In the genomic region with DNA sequence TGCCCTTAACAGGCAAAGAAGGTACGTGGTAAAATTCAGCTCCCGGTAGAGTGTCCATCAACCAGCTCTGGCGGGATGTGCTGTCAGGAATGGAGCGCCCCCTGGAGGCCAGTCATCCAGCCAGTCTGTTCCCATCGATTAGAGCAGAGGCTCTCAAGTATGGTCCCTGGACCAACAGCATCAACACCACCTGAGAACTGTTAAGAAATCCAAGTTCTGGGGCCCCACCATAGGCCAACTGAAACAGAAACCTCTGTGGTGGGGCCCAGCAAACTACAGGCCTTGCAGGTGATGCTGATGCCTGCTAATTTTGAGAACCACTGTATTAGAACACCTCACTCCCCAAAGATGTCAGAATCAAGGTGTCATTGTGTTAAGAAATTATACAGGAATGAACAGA, we compare ENCODE assay signal across 9 cellular contexts.
DNase-seq lines count a peak whose midpoint lies in the region; FAIRE-seq and TF ChIP-seq lines count a peak whose summit lies in the region.
"Had no signal": no experiment of that assay in that cellular context is flagged by ENCODE, and none has a peak within 500 bp of the region (broad histone marks: within the 10 kb centered on the region; RNA-seq: fewer than 3 reads in every experiment).

No MANE protein-coding gene starts in this region.

- no peaks in the 10 kb centered on the region for H3K9me3 ChIP-seq in MM.1S (replicated peaks; ENCODE audit: insufficient read depth, low read length)

- no peak for FAIRE-seq in H54 (lab: Jason Lieb, UNC)
- FAIRE-seq: A204.1 had no signal

- no peak overlapping the region for H3K9ac ChIP-seq in MM.1S (ENCODE audit: low read length)

- H3K9me3 Mint-ChIP-seq in glutamatergic neuron (ENCODE audit: unreplicated experiment) = no peaks in the 10 kb centered on the region

- no peaks in the 10 kb centered on the region for H3K79me2 ChIP-seq in MM.1S (ENCODE audit: low read length)

- no peaks in the 10 kb centered on the region for H3K27me3 ChIP-seq in MM.1S (replicated peaks; ENCODE audit: insufficient read depth, low read length)

- no peak overlapping the region for H3K27ac Mint-ChIP-seq in glutamatergic neuron (ENCODE audit: unreplicated experiment)

- TF ChIP-seq POLR2A in H54 (IDR thresholded peaks at IDR 0.05; ENCODE audit: low read depth, low read length) = no peak

- H3K4me2 ChIP-seq in MM.1S (ENCODE audit: low read depth, low read length) = peak overlapping the region; percentile 28; the same call in 1 of the 2 replicates

- H3K4me3 ChIP-seq in MM.1S (ENCODE audit: low read length) = no peak overlapping the region

- no peaks in the 10 kb centered on the region for H3K27me3 Mint-ChIP-seq in glutamatergic neuron (ENCODE audit: unreplicated experiment)

- H3K9me2 ChIP-seq in MM.1S (replicated peaks; ENCODE audit: insufficient read depth, low read length) = no peaks in the 10 kb centered on the region

- H3K4me1 ChIP-seq in MM.1S (ENCODE audit: low read length) = peaks cover 17% of the 10 kb centered on the region

- no peak overlapping the region for H3K4me3 Mint-ChIP-seq in glutamatergic neuron (ENCODE audit: unreplicated experiment)

- no peaks in the 10 kb centered on the region for H4K20me1 ChIP-seq in MM.1S (ENCODE audit: insufficient read depth, low read length)

- TF ChIP-seq CTCF in MM.1S (IDR thresholded peaks at IDR 0.05; ENCODE audit: low read length) (peak; percentile 83), glutamatergic neuron (IDR thresholded peaks at IDR 0.05; ENCODE audit: partially characterized antibody, unreplicated experiment) (peak; percentile 79)

- DNase-seq in DMS 273 (lab: John Stamatoyannopoulos, UW; ENCODE audit: unreplicated experiment) = peak; percentile 56
- DNase-seq in DMS 273 treated with DMSO at 0.1 percent for 48 hours (lab: John Stamatoyannopoulos, UW) = no peak
- DNase-seq in H54 (ENCODE audit: insufficient read length, low spot score) = peak; percentile 19
- DNase-seq in MM.1S = peak; percentile 89
- DNase-seq in activated CD8-positive, alpha-beta memory T cell treated with anti-CD3 and anti-CD28 coated beads, Interleukin-2, amount 50 U/mL, for 24 hours (ENCODE audit: extremely low read depth) = peak; percentile 6
- DNase-seq in glutamatergic neuron = peak; percentile 85
- DNase-seq in stimulated activated CD4-positive, alpha-beta T cell treated with anti-CD3 and anti-CD28 coated beads, Interleukin-12 subunit alpha, Interleukin-12 subunit beta, amount 100 ng/mL, for 24 hours (ENCODE audit: low read depth in 2 of 2) = peak; percentile 5 to 41
- DNase-seq in DMS79 treated with DMSO at 0.1 percent for 48 hours (lab: John Stamatoyannopoulos, UW) = no peak

- no peaks in the 10 kb centered on the region for H3K4me1 Mint-ChIP-seq in glutamatergic neuron (ENCODE audit: low read depth, unreplicated experiment)

- peaks cover 18% of the 10 kb centered on the region for H3F3A ChIP-seq in MM.1S (ENCODE audit: insufficient read depth, low read length)

- H3K36me3 ChIP-seq in MM.1S (replicated peaks; ENCODE audit: insufficient read depth, low read length) = no peaks in the 10 kb centered on the region

- H2AFZ ChIP-seq in MM.1S (ENCODE audit: low read length) = no peak overlapping the region

- peaks cover 10% of the 10 kb centered on the region for H3K36me3 Mint-ChIP-seq in glutamatergic neuron (ENCODE audit: unreplicated experiment)

- peak overlapping the region; percentile 72; the same call in 1 of the 2 replicates for H3K27ac ChIP-seq in MM.1S (ENCODE audit: low read length)

Comparison
In these comparisons a context has a peak if more than half of its experiments do, and no peak if none do; other contexts are left out.
1. DNase-seq: peak in DMS 273 (single experiment), H54 (single experiment), MM.1S (single experiment), activated CD8-positive, alpha-beta memory T cell treated with anti-CD3 and anti-CD28 coated beads, Interleukin-2, amount 50 U/mL, for 24 hours (single experiment), glutamatergic neuron (single experiment) and stimulated activated CD4-positive, alpha-beta T cell treated with anti-CD3 and anti-CD28 coated beads, Interleukin-12 subunit alpha, Interleukin-12 subunit beta, amount 100 ng/mL, for 24 hours (2 of 2); none in DMS 273 treated with DMSO at 0.1 percent for 48 hours (single experiment) and DMS79 treated with DMSO at 0.1 percent for 48 hours (single experiment).